Comparison of ENCODE assay signal across 1 cellular context in the genomic region with DNA sequence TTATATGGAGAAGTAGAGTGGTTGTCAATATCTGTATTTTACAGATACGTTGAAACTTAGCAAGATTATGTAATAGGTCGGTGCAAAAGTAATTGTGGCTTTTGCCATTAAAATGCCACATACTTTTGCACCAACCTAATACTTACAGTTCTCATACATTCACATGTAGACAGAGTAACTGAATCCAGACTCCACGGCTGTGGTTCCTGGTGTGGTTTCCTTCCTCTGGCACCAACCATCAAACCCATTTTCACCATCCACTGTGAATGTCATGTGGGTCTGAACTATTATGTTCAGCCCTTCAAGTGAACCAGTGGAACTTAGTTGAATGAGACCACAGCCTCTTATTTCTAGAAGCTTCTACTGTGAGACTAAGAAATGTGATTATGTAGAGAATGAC.
TF ChIP-seq lines count a peak whose summit lies in the region.

No MANE protein-coding gene starts in this region.

TF ChIP-seq in SK-N-SH treated with all-trans-retinoic acid at 6 μM for 48 hours, 23 proteins besides CTCF, POLR2A, EP300 and RAD21 (continued from another document):
- TF ChIP-seq, protein P1, sequence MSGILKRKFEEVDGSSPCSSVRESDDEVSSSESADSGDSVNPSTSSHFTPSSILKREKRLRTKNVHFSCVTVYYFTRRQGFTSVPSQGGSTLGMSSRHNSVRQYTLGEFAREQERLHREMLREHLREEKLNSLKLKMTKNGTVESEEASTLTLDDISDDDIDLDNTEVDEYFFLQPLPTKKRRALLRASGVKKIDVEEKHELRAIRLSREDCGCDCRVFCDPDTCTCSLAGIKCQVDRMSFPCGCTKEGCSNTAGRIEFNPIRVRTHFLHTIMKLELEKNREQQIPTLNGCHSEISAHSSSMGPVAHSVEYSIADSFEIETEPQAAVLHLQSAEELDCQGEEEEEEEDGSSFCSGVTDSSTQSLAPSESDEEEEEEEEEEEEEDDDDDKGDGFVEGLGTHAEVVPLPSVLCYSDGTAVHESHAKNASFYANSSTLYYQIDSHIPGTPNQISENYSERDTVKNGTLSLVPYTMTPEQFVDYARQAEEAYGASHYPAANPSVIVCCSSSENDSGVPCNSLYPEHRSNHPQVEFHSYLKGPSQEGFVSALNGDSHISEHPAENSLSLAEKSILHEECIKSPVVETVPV (CRISPR knock-in tag; IDR thresholded peaks at IDR 0.05): no peak
- no peak for TF ChIP-seq BACH2 (CRISPR knock-in tag; IDR thresholded peaks at IDR 0.05; ENCODE audit: borderline replicate concordance)
- TF ChIP-seq, protein P2, sequence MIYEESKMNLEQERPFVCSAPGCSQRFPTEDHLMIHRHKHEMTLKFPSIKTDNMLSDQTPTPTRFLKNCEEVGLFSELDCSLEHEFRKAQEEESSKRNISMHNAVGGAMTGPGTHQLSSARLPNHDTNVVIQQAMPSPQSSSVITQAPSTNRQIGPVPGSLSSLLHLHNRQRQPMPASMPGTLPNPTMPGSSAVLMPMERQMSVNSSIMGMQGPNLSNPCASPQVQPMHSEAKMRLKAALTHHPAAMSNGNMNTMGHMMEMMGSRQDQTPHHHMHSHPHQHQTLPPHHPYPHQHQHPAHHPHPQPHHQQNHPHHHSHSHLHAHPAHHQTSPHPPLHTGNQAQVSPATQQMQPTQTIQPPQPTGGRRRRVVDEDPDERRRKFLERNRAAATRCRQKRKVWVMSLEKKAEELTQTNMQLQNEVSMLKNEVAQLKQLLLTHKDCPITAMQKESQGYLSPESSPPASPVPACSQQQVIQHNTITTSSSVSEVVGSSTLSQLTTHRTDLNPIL (CRISPR knock-in tag; IDR thresholded peaks at IDR 0.05; ENCODE audit: low read depth): no peak
- no peak for TF ChIP-seq ZNF8 (CRISPR knock-in tag; IDR thresholded peaks at IDR 0.05)
